Comparison of ENCODE assay signal across 8 cellular contexts in genomic region chr19:12884926-12885748, GRCh38. TPM values are rescaled to one million over a fixed set of nuclear protein-coding genes. Genes with fewer than 3 reads are reported as not detected.
DNase-seq lines count a peak whose midpoint lies in the region; ATAC-seq and TF ChIP-seq lines count a peak whose summit lies in the region.

No MANE protein-coding gene starts in this region.

- H3K27ac ChIP-seq in C4-2B (peak overlapping the region; percentile 64), osteoblast (ENCODE audit: low read depth, low read length) (no peak overlapping the region), testis (no peak overlapping the region)

- ATAC-seq in HG03280 (IDR thresholded peaks at IDR 0.05; ENCODE audit: unreplicated experiment) (peak; percentile 43), HG02763 (IDR thresholded peaks at IDR 0.05; ENCODE audit: unreplicated experiment) (no peak)

- DNase-seq in OCI-M1 (lab: John Stamatoyannopoulos, UW) (peak; percentile 80), foreskin fibroblast (peak in 1 of 2 donors; percentile 74), osteoblast (ENCODE audit: insufficient read length, low spot score, missing footprints) (peak; percentile 95), testis (peak; percentile 78)
- peak; percentile 80 to 81 for DNase-seq in activated T-helper 1 cell treated with anti-CD3 and anti-CD28 coated beads, Interleukin-2, amount 50 U/mL, for 16 hours (ENCODE audit: low read depth in 1 of 2, low spot score in 1 of 2)

- 4 to 26% methylated on average over 10 to 51 of the region's 73 CpGs for WGBS in testis, 2 donors

- H3K27me3 ChIP-seq in osteoblast (ENCODE audit: insufficient read depth, low read length) (peaks cover 26% of the 10 kb centered on the region), testis (no peaks in the 10 kb centered on the region)

- H3K36me3 ChIP-seq in osteoblast (ENCODE audit: insufficient read depth, low read length): no peaks in the 10 kb centered on the region
- H3K36me3 ChIP-seq in testis (ENCODE audit: low read depth, missing control alignments): no peaks in the 10 kb centered on the region

- intact Hi-C loops in testis (cut with DNase I; ENCODE audit: low total_unique reads): no loop called here

- H3K4me1 ChIP-seq in osteoblast (ENCODE audit: insufficient read depth, low read length) (peaks cover 6% of the 10 kb centered on the region), testis (peaks cover 8% of the 10 kb centered on the region)

- peak overlapping the region; percentile 54 for H3K4me2 ChIP-seq in osteoblast (ENCODE audit: insufficient read depth, low read length)

- no peaks in the 10 kb centered on the region for H4K20me1 ChIP-seq in osteoblast (ENCODE audit: insufficient read depth, low read length)

- TF ChIP-seq CTCF in C4-2B (conservative IDR thresholded peaks at IDR 0.05) (peak; percentile 92), foreskin fibroblast (IDR thresholded peaks at IDR 0.05; ENCODE audit: low read depth, low read length) (peak; percentile 46), osteoblast (IDR thresholded peaks at IDR 0.05; ENCODE audit: extremely low read depth, low read depth, low read length) (peak; percentile 43), testis (IDR thresholded peaks at IDR 0.05) (peak; percentile 7 to 51 (median 36))

- H3K4me3 ChIP-seq in foreskin fibroblast (ENCODE audit: low read depth in 1 of 2, low read length in 2 of 2) (no peak overlapping the region), osteoblast (ENCODE audit: insufficient read depth, low read length) (peak overlapping the region; percentile 48), testis (peak overlapping the region; percentile 43 to 48)

- no peaks in the 10 kb centered on the region for H3K79me2 ChIP-seq in osteoblast (ENCODE audit: insufficient read depth, low read length)

- H3K9me3 ChIP-seq in osteoblast (ENCODE audit: low read depth, low read length) (peaks cover 9% of the 10 kb centered on the region), testis (no peaks in the 10 kb centered on the region)

- TF ChIP-seq POLR2A in testis (IDR thresholded peaks at IDR 0.05): no peak

- H2AFZ ChIP-seq in osteoblast (ENCODE audit: low read length): no peak overlapping the region

RNA-seq across cellular contexts. Expression of gene KLF1, which starts 1.9 kb away (rescaled TPM):
- total RNA-seq in osteoblast (not detected in 2 replicates), testis (under 1 TPM; 0.24 to 0.31 TPM)
- polyA plus RNA-seq in testis (ENCODE audit: insufficient read depth, low read depth, low replicate concordance): not detected

RNA-seq across cellular contexts. Expression of gene DNASE2, which starts 3.9 kb away (rescaled TPM):
- 48.1 and 61.0 TPM in 2 replicates for total RNA-seq in osteoblast
- total RNA-seq in testis: 10 to 100 TPM in 1 of 2 donors, 1 to 10 TPM in 1; 9.0 to 17.4 TPM
- 17.7 TPM for polyA plus RNA-seq in testis (ENCODE audit: insufficient read depth, low read depth, low replicate concordance)

RNA-seq across cellular contexts. Expression of gene GCDH, which starts 5.8 kb away (rescaled TPM):
- 23.0 and 31.1 TPM in 2 replicates for total RNA-seq in osteoblast
- total RNA-seq in testis: 10 to 100 TPM; 30.5 to 32.1 TPM
- polyA plus RNA-seq in testis (ENCODE audit: insufficient read depth, low read depth, low replicate concordance): 11.0 TPM

RNA-seq across cellular contexts. Expression of gene SYCE2, which starts 34.0 kb away (rescaled TPM):
- total RNA-seq in osteoblast (0.29 TPM in 1 of 2 replicates, not detected in the other), testis (10 to 100 TPM; 12.3 to 20.4 TPM)
- polyA plus RNA-seq in testis (ENCODE audit: insufficient read depth, low read depth, low replicate concordance): 61.1 TPM

RNA-seq across cellular contexts. Expression of gene MAST1, which starts 46.8 kb away (rescaled TPM):
- total RNA-seq in osteoblast: 0.29 and 0.72 TPM in 2 replicates
- 1 to 10 TPM; 8.5 to 9.0 TPM for total RNA-seq in testis
- 11.7 TPM for polyA plus RNA-seq in testis (ENCODE audit: insufficient read depth, low read depth, low replicate concordance)

Comparison
In these comparisons a context has a peak if more than half of its experiments do, and no peak if none do; other contexts are left out.
1. CTCF ChIP-seq: peak in every context shown above with its lines; median percentile 92 in C4-2B; 46 in foreskin fibroblast; 43 in osteoblast; 36 in testis.
2. H3K4me3 ChIP-seq: peak in osteoblast (single experiment) and testis (2 of 2); none in foreskin fibroblast (0 of 2).